In genomic region chr1:12584900-12585525, GRCh38 we compare ENCODE assay signal across 1 cellular context.
TF ChIP-seq lines count a peak whose summit lies in the region.

No MANE protein-coding gene starts in this region.

TF ChIP-seq in K562, 482 proteins besides CTCF, POLR2A, EP300 and RAD21:
- TF ChIP-seq TAF1 (IDR thresholded peaks at IDR 0.05; ENCODE audit: control insufficient read depth, extremely low read depth, insufficient read depth, low read length, severe bottlenecking), result no peak
- peak; percentile 9 for TF ChIP-seq PHF20 (IDR thresholded peaks at IDR 0.05; ENCODE audit: partially characterized antibody)
- TF ChIP-seq JUNB (CRISPR knock-in tag; conservative IDR thresholded peaks at IDR 0.05), result no peak
- TF ChIP-seq RBBP5 (IDR thresholded peaks at IDR 0.05; ENCODE audit: borderline replicate concordance, insufficient read depth, low read length, poor library complexity, severe bottlenecking), result no peak
- TF ChIP-seq CBFB (CRISPR knock-in tag; IDR thresholded peaks at IDR 0.05), result 0 out of 2 replicates have a peak, but pooled peaks have one; percentile 13
- TF ChIP-seq, protein P1, sequence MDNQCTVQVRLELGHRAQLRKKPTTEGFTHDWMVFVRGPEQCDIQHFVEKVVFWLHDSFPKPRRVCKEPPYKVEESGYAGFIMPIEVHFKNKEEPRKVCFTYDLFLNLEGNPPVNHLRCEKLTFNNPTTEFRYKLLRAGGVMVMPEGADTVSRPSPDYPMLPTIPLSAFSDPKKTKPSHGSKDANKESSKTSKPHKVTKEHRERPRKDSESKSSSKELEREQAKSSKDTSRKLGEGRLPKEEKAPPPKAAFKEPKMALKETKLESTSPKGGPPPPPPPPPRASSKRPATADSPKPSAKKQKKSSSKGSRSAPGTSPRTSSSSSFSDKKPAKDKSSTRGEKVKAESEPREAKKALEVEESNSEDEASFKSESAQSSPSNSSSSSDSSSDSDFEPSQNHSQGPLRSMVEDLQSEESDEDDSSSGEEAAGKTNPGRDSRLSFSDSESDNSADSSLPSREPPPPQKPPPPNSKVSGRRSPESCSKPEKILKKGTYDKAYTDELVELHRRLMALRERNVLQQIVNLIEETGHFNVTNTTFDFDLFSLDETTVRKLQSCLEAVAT (IDR thresholded peaks at IDR 0.05), result peak in 1 of 2 experiments; percentile 75; a peak in 2 of 4 replicates
- TF ChIP-seq POLR2B (IDR thresholded peaks at IDR 0.05; ENCODE audit: low read depth, partially characterized antibody), result peak; percentile 40
- no peak for TF ChIP-seq HNRNPH1 (optimal IDR thresholded peaks at IDR 0.05; ENCODE audit: low read depth, low read length)
- TF ChIP-seq NCOA2 (IDR thresholded peaks at IDR 0.05; ENCODE audit: partially characterized antibody in 2 of 2), result peak in 1 of 2 experiments; percentile 42
- TF ChIP-seq, protein P2, sequence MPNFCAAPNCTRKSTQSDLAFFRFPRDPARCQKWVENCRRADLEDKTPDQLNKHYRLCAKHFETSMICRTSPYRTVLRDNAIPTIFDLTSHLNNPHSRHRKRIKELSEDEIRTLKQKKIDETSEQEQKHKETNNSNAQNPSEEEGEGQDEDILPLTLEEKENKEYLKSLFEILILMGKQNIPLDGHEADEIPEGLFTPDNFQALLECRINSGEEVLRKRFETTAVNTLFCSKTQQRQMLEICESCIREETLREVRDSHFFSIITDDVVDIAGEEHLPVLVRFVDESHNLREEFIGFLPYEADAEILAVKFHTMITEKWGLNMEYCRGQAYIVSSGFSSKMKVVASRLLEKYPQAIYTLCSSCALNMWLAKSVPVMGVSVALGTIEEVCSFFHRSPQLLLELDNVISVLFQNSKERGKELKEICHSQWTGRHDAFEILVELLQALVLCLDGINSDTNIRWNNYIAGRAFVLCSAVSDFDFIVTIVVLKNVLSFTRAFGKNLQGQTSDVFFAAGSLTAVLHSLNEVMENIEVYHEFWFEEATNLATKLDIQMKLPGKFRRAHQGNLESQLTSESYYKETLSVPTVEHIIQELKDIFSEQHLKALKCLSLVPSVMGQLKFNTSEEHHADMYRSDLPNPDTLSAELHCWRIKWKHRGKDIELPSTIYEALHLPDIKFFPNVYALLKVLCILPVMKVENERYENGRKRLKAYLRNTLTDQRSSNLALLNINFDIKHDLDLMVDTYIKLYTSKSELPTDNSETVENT (CRISPR knock-in tag; IDR thresholded peaks at IDR 0.05), result no peak
- peak; percentile 13 for TF ChIP-seq NCOA4 (IDR thresholded peaks at IDR 0.05; ENCODE audit: partially characterized antibody)
- no peak for TF ChIP-seq IFI16 (CRISPR knock-in tag; IDR thresholded peaks at IDR 0.05)
- peak; percentile 7 for TF ChIP-seq ARHGAP35 (IDR thresholded peaks at IDR 0.05; ENCODE audit: partially characterized antibody)
- no peak for TF ChIP-seq ZNF184 (CRISPR knock-in tag; IDR thresholded peaks at IDR 0.05)
- TF ChIP-seq HDAC2 (IDR thresholded peaks at IDR 0.05), result no peak
- no peak for TF ChIP-seq TRIM28 (IDR thresholded peaks at IDR 0.05)
- no peak for TF ChIP-seq ZNF431 (CRISPR knock-in tag; IDR thresholded peaks at IDR 0.05)
- no peak for TF ChIP-seq ZC3H8 (IDR thresholded peaks at IDR 0.05)
- TF ChIP-seq SUPT5H (IDR thresholded peaks at IDR 0.05), result 0 out of 2 replicates have a peak, but pooled peaks have one; percentile 41
- TF ChIP-seq ZBTB26 (CRISPR knock-in tag; IDR thresholded peaks at IDR 0.05), result peak; percentile 62; the same call in 1 of the 2 replicates
- no peak for TF ChIP-seq NFYB (IDR thresholded peaks at IDR 0.05; ENCODE audit: extremely low read depth, insufficient read length)
- TF ChIP-seq PHTF2 (CRISPR knock-in tag; IDR thresholded peaks at IDR 0.05), result no peak
